ENCODE assay signal across 1 cellular context in the genomic region with DNA sequence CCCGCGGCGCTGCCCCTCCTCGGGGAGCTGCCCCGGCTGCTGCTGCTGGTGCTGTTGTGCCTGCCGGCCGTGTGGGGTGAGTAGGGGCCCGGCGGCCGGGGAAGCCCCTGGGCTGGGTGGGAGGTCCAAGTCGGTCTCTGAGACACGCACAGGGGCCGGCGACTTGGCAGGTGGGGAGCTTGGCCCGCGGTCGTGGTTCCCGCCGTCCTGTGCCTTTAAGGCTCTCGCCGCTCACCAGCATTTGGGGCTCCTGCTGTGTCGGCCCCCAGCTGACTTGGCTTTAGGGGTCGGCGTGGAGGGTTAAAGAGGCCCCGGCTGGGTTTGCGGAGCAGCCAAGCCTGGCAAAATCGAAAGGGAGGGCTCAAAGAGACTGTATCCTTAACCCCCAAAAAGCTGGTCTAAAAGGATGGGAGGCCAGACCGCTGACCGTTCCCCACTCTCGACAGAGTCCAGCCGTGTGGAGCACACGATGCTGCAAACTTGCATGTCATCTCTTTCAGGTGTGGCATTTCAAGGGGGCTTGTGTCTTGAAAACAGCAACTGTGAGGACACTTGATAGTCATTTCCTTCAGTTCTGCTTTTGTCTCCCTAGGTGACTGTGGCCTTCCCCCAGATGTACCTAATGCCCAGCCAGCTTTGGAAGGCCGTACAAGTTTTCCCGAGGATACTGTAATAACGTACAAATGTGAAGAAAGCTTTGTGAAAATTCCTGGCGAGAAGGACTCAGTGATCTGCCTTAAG.
A peak's percentile ranks its signal among the peaks of the same experiment; 100 is the strongest.
TF ChIP-seq lines count a peak whose summit lies in the region.

No MANE protein-coding gene starts in this region.

TF ChIP-seq in K562, 482 proteins besides CTCF, POLR2A, EP300 and RAD21 (continues in another document):
- TF ChIP-seq ZNF41 (CRISPR knock-in tag; conservative IDR thresholded peaks at IDR 0.05) (no peak), HDGF (IDR thresholded peaks at IDR 0.05) (peak; percentile 19; the same call in 1 of the 2 replicates), ZNF561 (CRISPR knock-in tag; conservative IDR thresholded peaks at IDR 0.05) (no peak), RNF2 (IDR thresholded peaks at IDR 0.05) (no peak), ZNF184 (CRISPR knock-in tag; IDR thresholded peaks at IDR 0.05) (no peak), MEIS2 (IDR thresholded peaks at IDR 0.05; ENCODE audit: partially characterized antibody) (no peak), XRCC4 (IDR thresholded peaks at IDR 0.05; ENCODE audit: extremely low read depth, insufficient read depth, insufficient read length) (no peak), PPARD (CRISPR knock-in tag; IDR thresholded peaks at IDR 0.05) (no peak), HNRNPUL1 (IDR thresholded peaks at IDR 0.05; ENCODE audit: low read length) (no peak), STAT5A (IDR thresholded peaks at IDR 0.05; ENCODE audit: borderline replicate concordance, low read length) (no peak), ETV5 (CRISPR knock-in tag; IDR thresholded peaks at IDR 0.05; ENCODE audit: low read depth) (no peak), SRSF7 (optimal IDR thresholded peaks at IDR 0.05; ENCODE audit: low read depth, low read length) (no peak), JUN (IDR thresholded peaks at IDR 0.05; ENCODE audit: borderline replicate concordance, low read depth, low read length) (no peak), JUN (CRISPR knock-in tag; IDR thresholded peaks at IDR 0.05; ENCODE audit: borderline replicate concordance) (0 out of 2 replicates have a peak, but pooled peaks have one; percentile 41), ZNF324 (CRISPR knock-in tag; IDR thresholded peaks at IDR 0.05) (no peak), MXI1 (IDR thresholded peaks at IDR 0.05; ENCODE audit: low read depth, low read length) (no peak), NUFIP1 (IDR thresholded peaks at IDR 0.05; ENCODE audit: partially characterized antibody) (no peak), BACH1 (tag; IDR thresholded peaks at IDR 0.05) (no peak), ZNF830 (CRISPR knock-in tag; IDR thresholded peaks at IDR 0.05) (no peak), TAF15 (IDR thresholded peaks at IDR 0.05; ENCODE audit: low read depth, low read length) (no peak), KDM2B (CRISPR knock-in tag; IDR thresholded peaks at IDR 0.05) (no peak; the same call in 1 of the 2 replicates), ZNF76 (CRISPR knock-in tag; IDR thresholded peaks at IDR 0.05; ENCODE audit: borderline replicate concordance) (0 out of 2 replicates have a peak, but pooled peaks have one; percentile 37), ZNF699 (CRISPR knock-in tag; IDR thresholded peaks at IDR 0.05; ENCODE audit: insufficient replicate concordance) (no peak), ILK (tag; IDR thresholded peaks at IDR 0.05; ENCODE audit: borderline replicate concordance, low read depth) (no peak), CSDE1 (IDR thresholded peaks at IDR 0.05) (no peak; a peak in 1 of 4 replicates), ZNF354B (CRISPR knock-in tag; IDR thresholded peaks at IDR 0.05) (no peak), SMAD4 (CRISPR knock-in tag; conservative IDR thresholded peaks at IDR 0.05) (no peak; the same call in 1 of the 2 replicates), ERF (CRISPR knock-in tag; IDR thresholded peaks at IDR 0.05) (0 out of 2 replicates have a peak, but pooled peaks have one; percentile 33), PTBP1 (IDR thresholded peaks at IDR 0.05; ENCODE audit: low read depth, low read length) (no peak; the same call in 1 of the 2 replicates), RBM14 (IDR thresholded peaks at IDR 0.05; ENCODE audit: borderline replicate concordance, insufficient read depth, low read depth, low read length) (0 out of 2 replicates have a peak, but pooled peaks have one; percentile 71), LCOR (CRISPR knock-in tag; IDR thresholded peaks at IDR 0.05) (no peak; the same call in 1 of the 2 replicates), SAFB2 (IDR thresholded peaks at IDR 0.05; ENCODE audit: borderline replicate concordance, low read depth, low read length, severe bottlenecking) (no peak), PHF21A (IDR thresholded peaks at IDR 0.05; ENCODE audit: borderline replicate concordance, low read depth) (no peak)
- TF ChIP-seq, protein P1, sequence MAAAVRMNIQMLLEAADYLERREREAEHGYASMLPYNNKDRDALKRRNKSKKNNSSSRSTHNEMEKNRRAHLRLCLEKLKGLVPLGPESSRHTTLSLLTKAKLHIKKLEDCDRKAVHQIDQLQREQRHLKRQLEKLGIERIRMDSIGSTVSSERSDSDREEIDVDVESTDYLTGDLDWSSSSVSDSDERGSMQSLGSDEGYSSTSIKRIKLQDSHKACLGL (CRISPR knock-in tag; IDR thresholded peaks at IDR 0.05; ENCODE audit: borderline replicate concordance, poor library complexity, severe bottlenecking), result no peak
- TF ChIP-seq, protein P2, sequence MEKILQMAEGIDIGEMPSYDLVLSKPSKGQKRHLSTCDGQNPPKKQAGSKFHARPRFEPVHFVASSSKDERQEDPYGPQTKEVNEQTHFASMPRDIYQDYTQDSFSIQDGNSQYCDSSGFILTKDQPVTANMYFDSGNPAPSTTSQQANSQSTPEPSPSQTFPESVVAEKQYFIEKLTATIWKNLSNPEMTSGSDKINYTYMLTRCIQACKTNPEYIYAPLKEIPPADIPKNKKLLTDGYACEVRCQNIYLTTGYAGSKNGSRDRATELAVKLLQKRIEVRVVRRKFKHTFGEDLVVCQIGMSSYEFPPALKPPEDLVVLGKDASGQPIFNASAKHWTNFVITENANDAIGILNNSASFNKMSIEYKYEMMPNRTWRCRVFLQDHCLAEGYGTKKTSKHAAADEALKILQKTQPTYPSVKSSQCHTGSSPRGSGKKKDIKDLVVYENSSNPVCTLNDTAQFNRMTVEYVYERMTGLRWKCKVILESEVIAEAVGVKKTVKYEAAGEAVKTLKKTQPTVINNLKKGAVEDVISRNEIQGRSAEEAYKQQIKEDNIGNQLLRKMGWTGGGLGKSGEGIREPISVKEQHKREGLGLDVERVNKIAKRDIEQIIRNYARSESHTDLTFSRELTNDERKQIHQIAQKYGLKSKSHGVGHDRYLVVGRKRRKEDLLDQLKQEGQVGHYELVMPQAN (IDR thresholded peaks at IDR 0.05; ENCODE audit: borderline replicate concordance), result peak; percentile 23; the same call in 1 of the 2 replicates
- TF ChIP-seq, protein P3, sequence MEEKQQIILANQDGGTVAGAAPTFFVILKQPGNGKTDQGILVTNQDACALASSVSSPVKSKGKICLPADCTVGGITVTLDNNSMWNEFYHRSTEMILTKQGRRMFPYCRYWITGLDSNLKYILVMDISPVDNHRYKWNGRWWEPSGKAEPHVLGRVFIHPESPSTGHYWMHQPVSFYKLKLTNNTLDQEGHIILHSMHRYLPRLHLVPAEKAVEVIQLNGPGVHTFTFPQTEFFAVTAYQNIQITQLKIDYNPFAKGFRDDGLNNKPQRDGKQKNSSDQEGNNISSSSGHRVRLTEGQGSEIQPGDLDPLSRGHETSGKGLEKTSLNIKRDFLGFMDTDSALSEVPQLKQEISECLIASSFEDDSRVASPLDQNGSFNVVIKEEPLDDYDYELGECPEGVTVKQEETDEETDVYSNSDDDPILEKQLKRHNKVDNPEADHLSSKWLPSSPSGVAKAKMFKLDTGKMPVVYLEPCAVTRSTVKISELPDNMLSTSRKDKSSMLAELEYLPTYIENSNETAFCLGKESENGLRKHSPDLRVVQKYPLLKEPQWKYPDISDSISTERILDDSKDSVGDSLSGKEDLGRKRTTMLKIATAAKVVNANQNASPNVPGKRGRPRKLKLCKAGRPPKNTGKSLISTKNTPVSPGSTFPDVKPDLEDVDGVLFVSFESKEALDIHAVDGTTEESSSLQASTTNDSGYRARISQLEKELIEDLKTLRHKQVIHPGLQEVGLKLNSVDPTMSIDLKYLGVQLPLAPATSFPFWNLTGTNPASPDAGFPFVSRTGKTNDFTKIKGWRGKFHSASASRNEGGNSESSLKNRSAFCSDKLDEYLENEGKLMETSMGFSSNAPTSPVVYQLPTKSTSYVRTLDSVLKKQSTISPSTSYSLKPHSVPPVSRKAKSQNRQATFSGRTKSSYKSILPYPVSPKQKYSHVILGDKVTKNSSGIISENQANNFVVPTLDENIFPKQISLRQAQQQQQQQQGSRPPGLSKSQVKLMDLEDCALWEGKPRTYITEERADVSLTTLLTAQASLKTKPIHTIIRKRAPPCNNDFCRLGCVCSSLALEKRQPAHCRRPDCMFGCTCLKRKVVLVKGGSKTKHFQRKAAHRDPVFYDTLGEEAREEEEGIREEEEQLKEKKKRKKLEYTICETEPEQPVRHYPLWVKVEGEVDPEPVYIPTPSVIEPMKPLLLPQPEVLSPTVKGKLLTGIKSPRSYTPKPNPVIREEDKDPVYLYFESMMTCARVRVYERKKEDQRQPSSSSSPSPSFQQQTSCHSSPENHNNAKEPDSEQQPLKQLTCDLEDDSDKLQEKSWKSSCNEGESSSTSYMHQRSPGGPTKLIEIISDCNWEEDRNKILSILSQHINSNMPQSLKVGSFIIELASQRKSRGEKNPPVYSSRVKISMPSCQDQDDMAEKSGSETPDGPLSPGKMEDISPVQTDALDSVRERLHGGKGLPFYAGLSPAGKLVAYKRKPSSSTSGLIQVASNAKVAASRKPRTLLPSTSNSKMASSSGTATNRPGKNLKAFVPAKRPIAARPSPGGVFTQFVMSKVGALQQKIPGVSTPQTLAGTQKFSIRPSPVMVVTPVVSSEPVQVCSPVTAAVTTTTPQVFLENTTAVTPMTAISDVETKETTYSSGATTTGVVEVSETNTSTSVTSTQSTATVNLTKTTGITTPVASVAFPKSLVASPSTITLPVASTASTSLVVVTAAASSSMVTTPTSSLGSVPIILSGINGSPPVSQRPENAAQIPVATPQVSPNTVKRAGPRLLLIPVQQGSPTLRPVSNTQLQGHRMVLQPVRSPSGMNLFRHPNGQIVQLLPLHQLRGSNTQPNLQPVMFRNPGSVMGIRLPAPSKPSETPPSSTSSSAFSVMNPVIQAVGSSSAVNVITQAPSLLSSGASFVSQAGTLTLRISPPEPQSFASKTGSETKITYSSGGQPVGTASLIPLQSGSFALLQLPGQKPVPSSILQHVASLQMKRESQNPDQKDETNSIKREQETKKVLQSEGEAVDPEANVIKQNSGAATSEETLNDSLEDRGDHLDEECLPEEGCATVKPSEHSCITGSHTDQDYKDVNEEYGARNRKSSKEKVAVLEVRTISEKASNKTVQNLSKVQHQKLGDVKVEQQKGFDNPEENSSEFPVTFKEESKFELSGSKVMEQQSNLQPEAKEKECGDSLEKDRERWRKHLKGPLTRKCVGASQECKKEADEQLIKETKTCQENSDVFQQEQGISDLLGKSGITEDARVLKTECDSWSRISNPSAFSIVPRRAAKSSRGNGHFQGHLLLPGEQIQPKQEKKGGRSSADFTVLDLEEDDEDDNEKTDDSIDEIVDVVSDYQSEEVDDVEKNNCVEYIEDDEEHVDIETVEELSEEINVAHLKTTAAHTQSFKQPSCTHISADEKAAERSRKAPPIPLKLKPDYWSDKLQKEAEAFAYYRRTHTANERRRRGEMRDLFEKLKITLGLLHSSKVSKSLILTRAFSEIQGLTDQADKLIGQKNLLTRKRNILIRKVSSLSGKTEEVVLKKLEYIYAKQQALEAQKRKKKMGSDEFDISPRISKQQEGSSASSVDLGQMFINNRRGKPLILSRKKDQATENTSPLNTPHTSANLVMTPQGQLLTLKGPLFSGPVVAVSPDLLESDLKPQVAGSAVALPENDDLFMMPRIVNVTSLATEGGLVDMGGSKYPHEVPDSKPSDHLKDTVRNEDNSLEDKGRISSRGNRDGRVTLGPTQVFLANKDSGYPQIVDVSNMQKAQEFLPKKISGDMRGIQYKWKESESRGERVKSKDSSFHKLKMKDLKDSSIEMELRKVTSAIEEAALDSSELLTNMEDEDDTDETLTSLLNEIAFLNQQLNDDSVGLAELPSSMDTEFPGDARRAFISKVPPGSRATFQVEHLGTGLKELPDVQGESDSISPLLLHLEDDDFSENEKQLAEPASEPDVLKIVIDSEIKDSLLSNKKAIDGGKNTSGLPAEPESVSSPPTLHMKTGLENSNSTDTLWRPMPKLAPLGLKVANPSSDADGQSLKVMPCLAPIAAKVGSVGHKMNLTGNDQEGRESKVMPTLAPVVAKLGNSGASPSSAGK (IDR thresholded peaks at IDR 0.05), result no peak; the same call in 1 of the 2 replicates
- TF ChIP-seq, protein P4, sequence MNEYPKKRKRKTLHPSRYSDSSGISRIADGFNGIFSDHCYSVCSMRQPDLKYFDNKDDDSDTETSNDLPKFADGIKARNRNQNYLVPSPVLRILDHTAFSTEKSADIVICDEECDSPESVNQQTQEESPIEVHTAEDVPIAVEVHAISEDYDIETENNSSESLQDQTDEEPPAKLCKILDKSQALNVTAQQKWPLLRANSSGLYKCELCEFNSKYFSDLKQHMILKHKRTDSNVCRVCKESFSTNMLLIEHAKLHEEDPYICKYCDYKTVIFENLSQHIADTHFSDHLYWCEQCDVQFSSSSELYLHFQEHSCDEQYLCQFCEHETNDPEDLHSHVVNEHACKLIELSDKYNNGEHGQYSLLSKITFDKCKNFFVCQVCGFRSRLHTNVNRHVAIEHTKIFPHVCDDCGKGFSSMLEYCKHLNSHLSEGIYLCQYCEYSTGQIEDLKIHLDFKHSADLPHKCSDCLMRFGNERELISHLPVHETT (CRISPR knock-in tag; conservative IDR thresholded peaks at IDR 0.05 in 1 of 2, IDR thresholded peaks at IDR 0.05 in 1 of 2), result peak in 1 of 2 experiments; percentile 48; a peak in 1 of 4 replicates
- TF ChIP-seq, protein P5, sequence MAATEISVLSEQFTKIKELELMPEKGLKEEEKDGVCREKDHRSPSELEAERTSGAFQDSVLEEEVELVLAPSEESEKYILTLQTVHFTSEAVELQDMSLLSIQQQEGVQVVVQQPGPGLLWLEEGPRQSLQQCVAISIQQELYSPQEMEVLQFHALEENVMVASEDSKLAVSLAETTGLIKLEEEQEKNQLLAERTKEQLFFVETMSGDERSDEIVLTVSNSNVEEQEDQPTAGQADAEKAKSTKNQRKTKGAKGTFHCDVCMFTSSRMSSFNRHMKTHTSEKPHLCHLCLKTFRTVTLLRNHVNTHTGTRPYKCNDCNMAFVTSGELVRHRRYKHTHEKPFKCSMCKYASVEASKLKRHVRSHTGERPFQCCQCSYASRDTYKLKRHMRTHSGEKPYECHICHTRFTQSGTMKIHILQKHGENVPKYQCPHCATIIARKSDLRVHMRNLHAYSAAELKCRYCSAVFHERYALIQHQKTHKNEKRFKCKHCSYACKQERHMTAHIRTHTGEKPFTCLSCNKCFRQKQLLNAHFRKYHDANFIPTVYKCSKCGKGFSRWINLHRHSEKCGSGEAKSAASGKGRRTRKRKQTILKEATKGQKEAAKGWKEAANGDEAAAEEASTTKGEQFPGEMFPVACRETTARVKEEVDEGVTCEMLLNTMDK (IDR thresholded peaks at IDR 0.05; ENCODE audit: borderline replicate concordance, insufficient read depth, low read depth, low read length, poor library complexity, severe bottlenecking), result no peak
- TF ChIP-seq, protein P6, sequence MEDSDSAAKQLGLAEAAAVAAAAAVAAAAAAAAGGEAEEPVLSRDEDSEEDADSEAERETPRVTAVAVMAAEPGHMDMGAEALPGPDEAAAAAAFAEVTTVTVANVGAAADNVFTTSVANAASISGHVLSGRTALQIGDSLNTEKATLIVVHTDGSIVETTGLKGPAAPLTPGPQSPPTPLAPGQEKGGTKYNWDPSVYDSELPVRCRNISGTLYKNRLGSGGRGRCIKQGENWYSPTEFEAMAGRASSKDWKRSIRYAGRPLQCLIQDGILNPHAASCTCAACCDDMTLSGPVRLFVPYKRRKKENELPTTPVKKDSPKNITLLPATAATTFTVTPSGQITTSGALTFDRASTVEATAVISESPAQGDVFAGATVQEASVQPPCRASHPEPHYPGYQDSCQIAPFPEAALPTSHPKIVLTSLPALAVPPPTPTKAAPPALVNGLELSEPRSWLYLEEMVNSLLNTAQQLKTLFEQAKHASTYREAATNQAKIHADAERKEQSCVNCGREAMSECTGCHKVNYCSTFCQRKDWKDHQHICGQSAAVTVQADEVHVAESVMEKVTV (CRISPR knock-in tag; IDR thresholded peaks at IDR 0.05), result no peak
